In the genomic region with DNA sequence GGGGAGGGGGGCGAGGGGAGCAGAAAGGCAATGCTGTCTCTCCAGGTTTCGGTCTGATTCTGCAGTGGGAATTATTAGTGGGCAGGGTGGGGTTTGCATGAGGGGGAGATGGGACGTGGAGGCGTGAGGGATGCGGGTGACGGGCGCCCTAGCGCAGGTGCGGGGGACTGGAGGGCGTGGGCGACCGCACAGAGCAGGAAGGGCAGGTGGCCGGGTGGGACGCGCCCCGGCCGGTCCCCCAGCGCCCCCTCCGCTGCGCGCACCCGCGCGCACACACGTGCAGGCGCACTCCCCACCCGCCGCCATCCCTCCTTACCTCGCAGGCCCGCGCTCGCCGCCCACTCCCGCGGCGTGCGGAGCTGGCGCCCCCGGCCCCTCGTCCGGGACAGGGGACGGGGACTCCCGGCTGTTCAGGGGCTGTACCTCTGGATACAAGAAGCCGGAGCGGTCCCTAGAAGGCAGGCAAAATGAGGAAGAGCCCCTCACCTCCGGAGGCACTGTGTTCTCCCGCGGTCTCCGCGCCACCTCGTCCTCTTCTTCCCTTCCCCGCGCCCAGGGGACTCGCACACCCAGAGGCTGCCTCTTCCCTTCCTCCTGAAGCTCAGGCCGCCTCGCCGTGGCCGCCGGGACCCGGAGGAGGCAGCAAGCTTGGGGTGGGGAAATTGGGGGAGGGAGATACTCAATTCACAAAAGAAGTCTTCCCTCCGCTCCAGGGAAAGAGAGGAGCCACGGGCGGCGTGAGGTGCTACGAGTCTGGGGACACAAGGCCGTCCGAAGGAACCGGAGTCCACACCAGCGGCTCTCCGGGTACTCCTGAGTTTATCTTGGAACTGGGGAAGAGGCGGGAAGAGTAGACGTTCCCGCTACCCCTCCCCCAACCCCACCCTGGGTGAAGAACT, we compare ENCODE assay signal across 8 cellular contexts. TPM values are rescaled to one million over a fixed set of nuclear protein-coding genes. Genes with fewer than 3 reads are reported as not detected.
DNase-seq lines count a peak whose midpoint lies in the region; ATAC-seq and TF ChIP-seq lines count a peak whose summit lies in the region.

No MANE protein-coding gene starts in this region.

- no peaks in the 10 kb centered on the region for H3K9me3 ChIP-seq in fibroblast of lung (ENCODE audit: control insufficient read depth, insufficient read depth, low read depth, low read length)

- CTCF ChIA-PET in RWPE1 (lab: Yijun Ruan, JAX): interaction anchor here (0.7 kb wide), 1 partner anchor 866 kb away, joined by 3 read pairs; no protein-coding TSS in a partner anchor

- H3K27ac ChIP-seq in fibroblast of lung (ENCODE audit: insufficient read depth, low read length): no peak overlapping the region
- H3K27ac ChIP-seq in RWPE1: no peak overlapping the region

- H3K36me3 ChIP-seq in fibroblast of lung (ENCODE audit: control insufficient read depth, insufficient read depth, low read length): no peaks in the 10 kb centered on the region

- no peaks in the 10 kb centered on the region for H3K79me2 ChIP-seq in fibroblast of lung (ENCODE audit: control insufficient read depth, insufficient read depth, low read length)

- peaks cover 13% of the 10 kb centered on the region for H3K27me3 ChIP-seq in fibroblast of lung (ENCODE audit: control insufficient read depth, insufficient read depth, low read length)

- no peak overlapping the region for H2AFZ ChIP-seq in fibroblast of lung (ENCODE audit: low read length)

- no peaks in the 10 kb centered on the region for H3K4me1 ChIP-seq in fibroblast of lung (ENCODE audit: control insufficient read depth, extremely low read depth, insufficient read depth, low read length)

- H3K4me2 ChIP-seq in fibroblast of lung (ENCODE audit: extremely low read depth, insufficient read depth, low read length): peak overlapping the region; percentile 69

- TF ChIP-seq CTCF in GM10266 (IDR thresholded peaks at IDR 0.05; ENCODE audit: control insufficient read depth, insufficient read depth, low read depth, missing control alignments): no peak
- TF ChIP-seq CTCF in fibroblast of lung (conservative IDR thresholded peaks at IDR 0.05 in 1 of 2, IDR thresholded peaks at IDR 0.05 in 1 of 2; ENCODE audit: low read depth in 1 of 2, low read length in 2 of 2): no peak
- TF ChIP-seq CTCF in RWPE1 (conservative IDR thresholded peaks at IDR 0.05; ENCODE audit: low read depth): no peak

- intact Hi-C loops in posterior vena cava (cut with DNase I): no loop called here

- no peak overlapping the region for H3K9ac ChIP-seq in fibroblast of lung (ENCODE audit: insufficient read depth, low read length)

- ATAC-seq in HG03135 (IDR thresholded peaks at IDR 0.05; ENCODE audit: unreplicated experiment): no peak

- POLR2A ChIA-PET in RWPE1 (lab: Yijun Ruan, JAX; ENCODE audit: low non-redundant PET): no interaction called here

- H4K20me1 ChIP-seq in fibroblast of lung (ENCODE audit: control insufficient read depth, extremely low read depth, insufficient read depth, low read length): no peaks in the 10 kb centered on the region

- DNase-seq in GM10266 (ENCODE audit: extremely low spot score) (peak; percentile 44), NCI-H2171 treated with DMSO at 0.1 percent for 48 hours (lab: John Stamatoyannopoulos, UW) (peak; percentile 48), fibroblast of lung (ENCODE audit: low read depth in 2 of 2) (no peak), posterior vena cava (ENCODE audit: low spot score) (peak; percentile 80), 8988T (no peak), mesenteric fat pad (ENCODE audit: low spot score) (no peak), RWPE1 (ENCODE audit: low spot score) (no peak)

- H3K4me3 ChIP-seq in fibroblast of lung (replicated peaks in 1 of 4; ENCODE audit: control extremely low read depth in 1 of 4, insufficient read depth in 1 of 4, low read depth in 3 of 4, low read length in 4 of 4): peak overlapping the region; percentile 12 to 49 (median 26)

RNA-seq across cellular contexts. Expression of a gene that starts 1.3 kb away (rescaled TPM):
- total RNA-seq in fibroblast of lung (under 0.01 TPM in 2 replicates), posterior vena cava (under 1 TPM; 0.86 to 0.93 TPM), mesenteric fat pad (4.8 TPM)
- polyA plus RNA-seq in fibroblast of lung: 0.01 TPM in 2 replicates
- polyA plus RNA-seq in fibroblast of lung (2012): 0.02 TPM in 1 of 2 replicates, not detected in the other
- not detected in 2 replicates for polyA minus RNA-seq in fibroblast of lung (ENCODE audit: low replicate concordance)

Comparison
In these comparisons a context has a peak if more than half of its experiments do, and no peak if none do; other contexts are left out.
1. DNase-seq: peak in GM10266 (single experiment), NCI-H2171 treated with DMSO at 0.1 percent for 48 hours (single experiment) and posterior vena cava (single experiment); none in fibroblast of lung (0 of 2), 8988T (single experiment), mesenteric fat pad (single experiment) and RWPE1 (single experiment).